ENCODE assay signal across 8 cellular contexts in the genomic region with DNA sequence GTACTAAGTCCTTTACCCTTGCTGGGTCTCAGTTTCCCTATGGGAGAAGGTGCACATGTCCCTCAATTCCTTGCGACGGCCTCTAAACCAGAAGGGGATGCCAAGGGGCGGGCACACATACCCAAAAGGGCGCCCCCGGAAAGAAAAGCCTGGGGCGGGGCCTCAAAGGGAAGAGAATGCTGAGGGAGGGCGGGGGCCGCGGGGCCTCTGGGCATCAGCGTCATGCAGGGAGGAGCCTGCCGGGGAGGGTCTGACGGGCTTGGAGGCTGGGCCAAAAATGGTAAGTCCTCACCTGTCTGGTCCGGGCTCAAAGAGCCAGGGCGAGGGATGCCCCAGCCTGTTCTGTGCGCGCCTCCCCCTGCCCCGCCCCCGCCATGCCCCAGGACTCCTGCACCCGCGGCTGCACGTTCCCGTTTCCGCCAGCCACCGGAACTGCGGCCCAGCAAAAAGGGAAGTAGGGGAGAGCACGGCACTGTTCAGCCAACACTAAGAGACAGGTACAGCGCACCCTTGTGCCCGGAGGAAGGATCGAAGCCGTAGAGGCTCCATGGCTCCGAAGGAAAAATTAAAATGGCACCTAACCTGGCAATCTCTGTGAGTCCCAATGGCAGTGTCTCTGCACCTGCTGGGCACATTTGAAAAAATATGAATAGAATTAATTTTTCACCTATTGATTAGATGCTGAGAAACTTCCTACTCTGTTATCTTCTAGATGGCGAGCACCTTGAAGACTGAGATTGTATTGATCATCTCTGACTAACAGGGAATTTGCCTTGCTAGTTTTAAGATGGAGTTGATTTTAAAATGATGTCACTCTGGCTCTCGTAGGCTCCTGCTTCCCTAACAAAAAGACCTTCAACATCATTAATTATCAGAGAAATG. TPM values are rescaled to one million over a fixed set of nuclear protein-coding genes. Genes with fewer than 3 reads are reported as not detected.
DNase-seq lines count a peak whose midpoint lies in the region; ATAC-seq and TF ChIP-seq lines count a peak whose summit lies in the region.

A gene (minus strand): TSS at position 434 of the 882 bp plus-strand sequence. CDS start 14,976 bp downstream, outside the sequence.

- H4K8ac ChIP-seq in trophoblast cell (ENCODE audit: low read depth, low read length), result peak within 1 kb of the TSS; percentile 87

- peak within 1 kb of the TSS; percentile 78 for H3K18ac ChIP-seq in trophoblast cell (ENCODE audit: low read length)

- intact Hi-C loops in cardiac septum (cut with DNase I), result no loop called here

- TF ChIP-seq CTCF in GM12874 (IDR thresholded peaks at IDR 0.05; ENCODE audit: insufficient read depth, low read depth, low read length), result peak; percentile 81
- TF ChIP-seq CTCF in type B pancreatic cell (conservative IDR thresholded peaks at IDR 0.05), result peak; percentile 78

- peaks cover 4% of the 10 kb centered on the region for H3K79me2 ChIP-seq in trophoblast cell (ENCODE audit: control insufficient read depth, insufficient read depth, low read length, poor library complexity)

- H3K4ac ChIP-seq in trophoblast cell (ENCODE audit: low read depth, low read length), result peak within 1 kb of the TSS; percentile 34

- H3K27ac ChIP-seq in trophoblast cell (ENCODE audit: low read depth, low read length), result peak within 1 kb of the TSS; percentile 72

- WGBS in trophoblast cell (ENCODE audit: extremely low coverage, insufficient coverage, insufficient read length), result no CpG with 5 or more reads among the region's 33 CpGs

- H3K4me3 Mint-ChIP-seq in type B pancreatic cell, result peak within 1 kb of the TSS; percentile 92

- peaks cover 4% of the 10 kb centered on the region for H3K36me3 Mint-ChIP-seq in type B pancreatic cell

- peak; percentile 96 for DNase-seq in NCI-H1105 treated with DMSO at 0.1 percent for 48 hours (lab: John Stamatoyannopoulos, UW)
- DNase-seq in SKM-1 treated with dmso at 0.1 percent for 144 hours (lab: John Stamatoyannopoulos, UW; ENCODE audit: unreplicated experiment), result peak; percentile 95
- peak; percentile 92 for DNase-seq in activated naive CD8-positive, alpha-beta T cell treated with anti-CD3 and anti-CD28 coated beads, Interleukin-2, amount 50 U/mL, for 16 hours (ENCODE audit: low read depth, low spot score)
- peak; percentile 98 for DNase-seq in cardiac septum (ENCODE audit: low spot score)
- DNase-seq in trophoblast cell, result peak; percentile 97 to 98
- peak; percentile 93 for DNase-seq in type B pancreatic cell (ENCODE audit: extremely low spot score, unreplicated experiment)

- H2BK12ac ChIP-seq in trophoblast cell (ENCODE audit: low read length), result no peak within 1 kb of the TSS

- H3K14ac ChIP-seq in trophoblast cell (ENCODE audit: low read length), result peak within 1 kb of the TSS; percentile 55

- H2BK5ac ChIP-seq in trophoblast cell (ENCODE audit: low read depth, low read length, poor library complexity), result peak within 1 kb of the TSS; percentile 66

- no peaks in the 10 kb centered on the region for H3K9me3 ChIP-seq in trophoblast cell (ENCODE audit: insufficient read depth, low read depth, low read length)

- H2AFZ ChIP-seq in trophoblast cell (ENCODE audit: insufficient read depth, low read length, poor library complexity), result peak within 1 kb of the TSS; percentile 66

- H3K4me1 ChIP-seq in trophoblast cell (ENCODE audit: control insufficient read depth in 1 of 2, insufficient read depth in 2 of 2, low read length in 2 of 2), result peaks cover 20 to 23% of the 10 kb centered on the region in 2 experiments

- peak within 1 kb of the TSS; percentile 24 for H3K9ac ChIP-seq in trophoblast cell (ENCODE audit: low read length)

- peak within 1 kb of the TSS; percentile 60 for H3K4me2 ChIP-seq in trophoblast cell (ENCODE audit: low read length)

- H3K4me3 ChIP-seq in trophoblast cell (ENCODE audit: low read depth, low read length), result peak within 1 kb of the TSS; percentile 67

- no peaks in the 10 kb centered on the region for H3K27me3 ChIP-seq in trophoblast cell (ENCODE audit: insufficient read depth, low read length)

- H2AK5ac ChIP-seq in trophoblast cell (ENCODE audit: low read length), result no peak within 1 kb of the TSS

- H3K79me1 ChIP-seq in trophoblast cell (ENCODE audit: low read length), result peaks cover 30% of the 10 kb centered on the region

- H3K36me3 ChIP-seq in trophoblast cell (ENCODE audit: control insufficient read depth in 1 of 2, insufficient read depth in 2 of 2, low read length in 2 of 2), result no peaks in the 10 kb centered on the region

- peak within 1 kb of the TSS; percentile 44 for H2BK120ac ChIP-seq in trophoblast cell (ENCODE audit: insufficient read depth, low read length, poor library complexity)

- H4K12ac ChIP-seq in trophoblast cell (ENCODE audit: low read depth, low read length), result peak within 1 kb of the TSS; percentile 74

- peaks cover 12% of the 10 kb centered on the region for H3K4me1 Mint-ChIP-seq in type B pancreatic cell (ENCODE audit: unreplicated experiment)

- H3K27ac Mint-ChIP-seq in type B pancreatic cell, result peak within 1 kb of the TSS; percentile 92

- peak; percentile 98 for ATAC-seq in HG02759 (IDR thresholded peaks at IDR 0.05; ENCODE audit: unreplicated experiment)

- no peaks in the 10 kb centered on the region for H3K27me3 Mint-ChIP-seq in type B pancreatic cell

- H3K9me3 Mint-ChIP-seq in type B pancreatic cell, result no peaks in the 10 kb centered on the region

- no peak within 1 kb of the TSS for H3K23ac ChIP-seq in trophoblast cell (ENCODE audit: low read length)

- H4K91ac ChIP-seq in trophoblast cell (ENCODE audit: low read depth, low read length), result peak within 1 kb of the TSS; percentile 77

RNA-seq across cellular contexts. Expression of the gene that starts here (rescaled TPM):
- total RNA-seq in cardiac septum, result 6.2 TPM
- 2.5 and 3.3 TPM in 2 replicates for polyA plus RNA-seq in trophoblast cell (2013)
- total RNA-seq in type B pancreatic cell (ENCODE audit: low replicate concordance), result 4.4 and 10.7 TPM in 2 replicates

Comparison
In these comparisons a context has a peak if more than half of its experiments do, and no peak if none do; other contexts are left out.
1. Peak in every context shown above with its lines: DNase-seq, ATAC-seq, H3K4me3 ChIP-seq and H3K27ac ChIP-seq.